ENCODE assay signal across 10 cellular contexts in the genomic region with DNA sequence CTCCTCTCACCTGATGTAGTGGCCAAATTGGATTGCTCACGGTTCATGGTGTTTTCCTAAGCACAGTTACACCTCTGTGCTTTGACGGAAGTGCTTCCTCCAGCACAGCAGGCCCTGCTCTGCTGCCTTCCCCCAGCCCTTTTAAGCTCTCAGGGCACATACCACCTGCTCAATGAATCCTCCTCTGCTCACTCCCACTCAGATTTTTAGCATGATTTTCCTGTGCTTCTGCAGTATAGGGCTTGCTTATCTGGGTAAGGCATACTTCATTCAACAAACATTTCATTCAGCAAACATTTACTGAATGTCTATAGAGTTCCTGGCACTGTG.
A peak's percentile ranks its signal among the peaks of the same experiment; 100 is the strongest.
DNase-seq lines count a peak whose midpoint lies in the region; ATAC-seq and TF ChIP-seq lines count a peak whose summit lies in the region.
"Had no signal": no experiment of that assay in that cellular context is flagged by ENCODE, and none has a peak within 500 bp of the region (broad histone marks: within the 10 kb centered on the region; RNA-seq: fewer than 3 reads in every experiment).

No MANE protein-coding gene starts in this region.

- WGBS in lung, 2 donors = 49 to 83% methylated on average over 2 of the region's 2 CpGs

- H3K4me3 ChIP-seq in lung = no peak overlapping the region
- H3K4me3 ChIP-seq in tibial artery = no peak overlapping the region
- H3K4me3 ChIP-seq: cardiac muscle cell, upper lobe of left lung had no signal

- H3K4me1 ChIP-seq in lung (ENCODE audit: control insufficient read depth in 2 of 2, insufficient read depth in 2 of 2, low read length in 2 of 2) (peaks cover 0 to 13% of the 10 kb centered on the region in 2 donors), tibial artery (no peaks in the 10 kb centered on the region)

- peak; percentile 36 for DNase-seq in activated CD4-positive, CD25-positive, alpha-beta regulatory T cell treated with anti-CD3 and anti-CD28 coated beads, Interleukin-2, amount 50 U/mL, for 72 hours
- DNase-seq in lung (ENCODE audit: low spot score) (no peak), foreskin melanocyte (no peak), KG1 (lab: John Stamatoyannopoulos, UW) (no peak), GF-D8 (lab: John Stamatoyannopoulos, UW) (no peak), tibial artery (no peak)
- DNase-seq: upper lobe of left lung had no signal

- intact Hi-C loops in tibial artery (cut with DNase I; ENCODE audit: low total_unique reads) = no loop called here

- H3K9me3 ChIP-seq in lung (ENCODE audit: control insufficient read depth in 2 of 2, insufficient read depth in 1 of 2, low read length in 1 of 2) = no peaks in the 10 kb centered on the region
- no peaks in the 10 kb centered on the region for H3K9me3 ChIP-seq in tibial artery
- H3K9me3 ChIP-seq: upper lobe of left lung had no signal

- H3K36me3 ChIP-seq in lung (ENCODE audit: control insufficient read depth in 2 of 2, insufficient read depth in 2 of 2, low read length in 2 of 2) (no peaks in the 10 kb centered on the region), tibial artery (no peaks in the 10 kb centered on the region)
- H3K36me3 ChIP-seq: cardiac muscle cell, upper lobe of left lung had no signal

- ATAC-seq in GM18907 (IDR thresholded peaks at IDR 0.05; ENCODE audit: unreplicated experiment) = peak; percentile 33
- peak; percentile 31 for ATAC-seq in HG02870 (IDR thresholded peaks at IDR 0.05; ENCODE audit: unreplicated experiment)
- ATAC-seq in lung (ENCODE audit: insufficient read depth, low FRiP score) = peak; percentile 53

- no peak for TF ChIP-seq CTCF in lung (IDR thresholded peaks at IDR 0.05; ENCODE audit: control extremely low read depth, extremely low read depth)
- TF ChIP-seq CTCF in tibial artery (IDR thresholded peaks at IDR 0.05) = no peak

- H3K27ac ChIP-seq in lung (ENCODE audit: low read depth in 1 of 2, low read length in 1 of 2) (peak overlapping the region in 1 of 2 donors; percentile 49), tibial artery (no peak overlapping the region)
- H3K27ac ChIP-seq: cardiac muscle cell had no signal

- no peaks in the 10 kb centered on the region for H3K27me3 ChIP-seq in lung (ENCODE audit: control insufficient read depth, insufficient read depth)
- no peaks in the 10 kb centered on the region for H3K27me3 ChIP-seq in tibial artery
- H3K27me3 ChIP-seq: cardiac muscle cell, upper lobe of left lung had no signal
